Comparison of ENCODE assay signal across 8 cellular contexts in the genomic region with DNA sequence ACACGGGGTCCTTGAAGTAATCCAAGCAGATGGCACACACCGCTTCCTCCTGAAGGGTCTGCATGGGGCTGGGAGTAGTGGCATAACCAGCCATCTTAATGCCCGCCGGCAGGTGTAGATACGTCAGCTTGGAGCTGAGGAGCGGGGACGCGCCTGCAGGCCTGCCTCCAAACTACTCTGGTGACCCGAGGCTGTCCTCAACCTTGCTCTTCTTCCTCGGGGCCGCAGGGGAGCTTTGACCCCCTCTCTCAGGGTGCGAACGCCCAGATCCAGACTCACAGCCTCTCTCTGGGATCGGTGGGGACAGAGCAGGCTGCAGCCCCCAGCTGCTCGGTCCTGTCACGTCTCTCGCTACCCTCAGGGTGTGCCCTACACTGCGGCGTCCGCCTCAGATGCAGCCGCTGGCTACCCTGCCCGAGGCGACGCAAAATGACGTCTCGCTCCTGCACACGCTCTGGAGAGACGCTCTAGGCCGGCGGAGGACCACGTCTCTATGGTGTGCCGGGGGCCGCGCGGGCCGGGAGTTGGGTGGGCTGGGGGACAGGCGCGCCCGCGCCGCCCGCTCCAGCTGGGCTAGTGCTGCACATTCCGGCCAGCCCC. TPM values are rescaled to one million over a fixed set of nuclear protein-coding genes. Genes with fewer than 3 reads are reported as not detected.
DNase-seq lines count a peak whose midpoint lies in the region; ATAC-seq and TF ChIP-seq lines count a peak whose summit lies in the region.

TRIM52 (minus strand) TSS at position 424 of the 600 bp plus-strand sequence; CDS start at position 94, 330 bp downstream.

- TF ChIP-seq CTCF in CD8-positive, alpha-beta T cell (IDR thresholded peaks at IDR 0.05): peak; percentile 28
- TF ChIP-seq CTCF in fibroblast of lung (conservative IDR thresholded peaks at IDR 0.05 in 1 of 2, IDR thresholded peaks at IDR 0.05 in 1 of 2; ENCODE audit: low read depth in 1 of 2, low read length in 2 of 2): no peak
- no peak for TF ChIP-seq CTCF in nephron progenitor cell (IDR thresholded peaks at IDR 0.05)

- intact Hi-C loops in CD8-positive, alpha-beta T cell (cut with DNase I, micrococcal nuclease): loop anchor here (1.0 to 10.0 kb wide), 7 partner anchors 18 to 1186 kb away; partner anchors contain the start of genes RACK1 (in 2 of the 2), TRIM41 (in 2 of the 2), RNF130 (in 1 of the 2) and ZFP62 (in 1 of the 2)

- peak within 1 kb of the TSS; percentile 99 for H3K4me3 Mint-ChIP-seq in CD8-positive, alpha-beta T cell
- peak within 1 kb of the TSS; percentile 97 for H3K4me3 Mint-ChIP-seq in nephron progenitor cell

- POLR2A ChIA-PET in CD8-positive, alpha-beta T cell (lab: Charles Lee): interaction anchor here (0.6 to 4.4 kb wide), 15 partner anchors 10 to 1637 kb away, joined by 3 to 94 read pairs (median 4); partner anchors contain the start of genes HNRNPH1, RACK1, TRIM41 and TRIM7

- peak; percentile 81 to 94 (median 90) for DNase-seq in CD8-positive, alpha-beta T cell
- DNase-seq in Jurkat, Clone E6-1 (ENCODE audit: low read depth, low spot score): peak; percentile 88
- DNase-seq in activated T-cell treated with anti-CD3 and anti-CD28 coated beads for 24 hours (ENCODE audit: low read depth): peak; percentile 85
- peak; percentile 88 to 92 for DNase-seq in fibroblast of lung (ENCODE audit: low read depth in 2 of 2)
- peak; percentile 96 for DNase-seq in nephron progenitor cell
- peak; percentile 83 for DNase-seq in stromal cell of bone marrow (ENCODE audit: low read depth)
- DNase-seq in NCI-H510A treated with DMSO at 0.1 percent for 48 hours (lab: John Stamatoyannopoulos, UW): no peak

- H3K4me3 ChIP-seq in CD8-positive, alpha-beta T cell (ENCODE audit: low read depth, low read length): peak within 1 kb of the TSS; percentile 92
- H3K4me3 ChIP-seq in Jurkat, Clone E6-1 (ENCODE audit: low read length): peak within 1 kb of the TSS; percentile 76
- H3K4me3 ChIP-seq in fibroblast of lung (replicated peaks in 1 of 4; ENCODE audit: control extremely low read depth in 1 of 4, insufficient read depth in 1 of 4, low read depth in 3 of 4, low read length in 4 of 4): peak within 1 kb of the TSS; percentile 55 to 96 (median 84)

- H3K9me3 ChIP-seq in CD8-positive, alpha-beta T cell (ENCODE audit: low read length): no peaks in the 10 kb centered on the region
- no peaks in the 10 kb centered on the region for H3K9me3 ChIP-seq in fibroblast of lung (ENCODE audit: control insufficient read depth, insufficient read depth, low read depth, low read length)

- peaks cover 55% of the 10 kb centered on the region for H3K79me2 ChIP-seq in fibroblast of lung (ENCODE audit: control insufficient read depth, insufficient read depth, low read length)

- H3K4me2 ChIP-seq in fibroblast of lung (ENCODE audit: extremely low read depth, insufficient read depth, low read length): peak within 1 kb of the TSS; percentile 98

- peaks cover 52% of the 10 kb centered on the region for H3K4me1 Mint-ChIP-seq in CD8-positive, alpha-beta T cell (ENCODE audit: low read depth)
- peaks cover 63% of the 10 kb centered on the region for H3K4me1 Mint-ChIP-seq in nephron progenitor cell

- H3K27ac ChIP-seq in CD8-positive, alpha-beta T cell (ENCODE audit: low read depth, low read length): peak within 1 kb of the TSS; percentile 97
- peak within 1 kb of the TSS; percentile 96 for H3K27ac ChIP-seq in fibroblast of lung (ENCODE audit: insufficient read depth, low read length)

- H3K36me3 Mint-ChIP-seq in CD8-positive, alpha-beta T cell: peaks cover 35% of the 10 kb centered on the region
- H3K36me3 Mint-ChIP-seq in nephron progenitor cell (ENCODE audit: low read depth): peaks cover 27% of the 10 kb centered on the region

- no peaks in the 10 kb centered on the region for H3K9me3 Mint-ChIP-seq in CD8-positive, alpha-beta T cell
- H3K9me3 Mint-ChIP-seq in nephron progenitor cell: no peaks in the 10 kb centered on the region

- CTCF ChIA-PET in CD8-positive, alpha-beta T cell (lab: Charles Lee): interaction anchor here (0.6 to 1.6 kb wide), 11 partner anchors 9 to 79 kb away, joined by 3 to 6 read pairs (median 4); partner anchors contain the start of gene RACK1

- H3K9ac ChIP-seq in fibroblast of lung (ENCODE audit: insufficient read depth, low read length): peak within 1 kb of the TSS; percentile 96

- H2AFZ ChIP-seq in fibroblast of lung (ENCODE audit: low read length): peak within 1 kb of the TSS; percentile 82

- H3K36me3 ChIP-seq in CD8-positive, alpha-beta T cell (ENCODE audit: insufficient read depth, low read length): no peaks in the 10 kb centered on the region
- no peaks in the 10 kb centered on the region for H3K36me3 ChIP-seq in fibroblast of lung (ENCODE audit: control insufficient read depth, insufficient read depth, low read length)

- peaks cover 50% of the 10 kb centered on the region for H3K4me1 ChIP-seq in CD8-positive, alpha-beta T cell (ENCODE audit: insufficient read depth, low read length)
- H3K4me1 ChIP-seq in fibroblast of lung (ENCODE audit: control insufficient read depth, extremely low read depth, insufficient read depth, low read length): peaks cover 2% of the 10 kb centered on the region

- H3K27ac Mint-ChIP-seq in CD8-positive, alpha-beta T cell: peak within 1 kb of the TSS; percentile 99
- H3K27ac Mint-ChIP-seq in nephron progenitor cell: peak within 1 kb of the TSS; percentile 96

- no peaks in the 10 kb centered on the region for H4K20me1 ChIP-seq in fibroblast of lung (ENCODE audit: control insufficient read depth, extremely low read depth, insufficient read depth, low read length)

- H3K27me3 Mint-ChIP-seq in CD8-positive, alpha-beta T cell (ENCODE audit: low read depth): no peaks in the 10 kb centered on the region
- peaks cover 3% of the 10 kb centered on the region for H3K27me3 Mint-ChIP-seq in nephron progenitor cell (ENCODE audit: low read depth, poor library complexity)

- no peaks in the 10 kb centered on the region for H3K27me3 ChIP-seq in CD8-positive, alpha-beta T cell (ENCODE audit: insufficient read depth, low read length)
- no peaks in the 10 kb centered on the region for H3K27me3 ChIP-seq in fibroblast of lung (ENCODE audit: control insufficient read depth, insufficient read depth, low read length)

- ATAC-seq in CD8-positive, alpha-beta T cell: peak; percentile 77
- peak; percentile 80 for ATAC-seq in GM21576 (IDR thresholded peaks at IDR 0.05; ENCODE audit: unreplicated experiment)

RNA-seq across cellular contexts. Expression of gene TRIM52, which starts in this region (rescaled TPM):
- 10 to 100 TPM; 23.7 to 28.8 TPM for total RNA-seq in CD8-positive, alpha-beta T cell
- 13.5 TPM for polyA plus RNA-seq in Jurkat, Clone E6-1 (2012; ENCODE audit: insufficient read depth, insufficient read length)
- total RNA-seq in fibroblast of lung: 7.2 and 7.9 TPM in 2 replicates
- polyA plus RNA-seq in fibroblast of lung: 5.5 and 8.1 TPM in 2 replicates
- 4.0 and 5.1 TPM in 2 replicates for polyA plus RNA-seq in fibroblast of lung (2012)
- polyA minus RNA-seq in fibroblast of lung (ENCODE audit: low replicate concordance): 2.3 and 2.4 TPM in 2 replicates
